In the genomic region with DNA sequence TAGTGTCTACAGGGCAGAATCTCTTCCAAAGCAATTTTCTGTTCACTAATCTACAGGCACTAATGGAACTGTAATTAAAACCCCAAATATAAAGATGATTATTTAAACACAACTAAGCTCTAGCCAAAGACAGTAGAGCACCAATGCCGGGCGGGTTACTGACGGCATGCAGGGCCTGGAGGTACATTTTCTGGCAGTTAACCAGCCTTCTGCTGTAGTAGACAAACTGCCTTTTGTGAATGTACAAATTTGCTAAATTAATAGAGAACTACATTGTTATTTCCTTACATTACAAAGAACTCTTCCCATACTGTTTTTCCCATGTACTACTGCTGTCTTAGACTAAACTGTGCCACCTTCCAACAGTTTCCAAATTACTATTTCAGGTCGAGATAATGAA, we compare ENCODE assay signal across 17 cellular contexts.
"Had no signal": no experiment of that assay in that cellular context is flagged by ENCODE, and none has a peak within 500 bp of the region (broad histone marks: within the 10 kb centered on the region; RNA-seq: fewer than 3 reads in every experiment).

No MANE protein-coding gene starts in this region.

- H3K9me3 Mint-ChIP-seq: activated CD4-positive, alpha-beta memory T cell treated with anti-CD3 and anti-CD28 coated beads for 36 hours; activated naive CD8-positive, alpha-beta T cell treated with anti-CD3 and anti-CD28 coated beads, Interleukin-2, amount 10 ng/mL, durations not matched to agents 7 days and 5 days; brain; naive B cell; neural crest cell; stimulated activated naive CD8-positive, alpha-beta T cell treated with anti-CD3 and anti-CD28 coated beads, Interleukin-15, amount 100 ng/mL, for 72 hours had no signal

- H3K4me3 Mint-ChIP-seq: activated CD4-positive, alpha-beta memory T cell treated with anti-CD3 and anti-CD28 coated beads for 36 hours; activated naive CD8-positive, alpha-beta T cell treated with anti-CD3 and anti-CD28 coated beads, Interleukin-2, amount 10 ng/mL, durations not matched to agents 7 days and 5 days; brain; neural crest cell; stimulated activated naive CD8-positive, alpha-beta T cell treated with anti-CD3 and anti-CD28 coated beads, Interleukin-15, amount 100 ng/mL, for 72 hours; T-helper 17 cell had no signal

- DNase-seq: activated CD4-positive, alpha-beta memory T cell treated with anti-CD3 and anti-CD28 coated beads for 36 hours; activated naive CD4-positive, alpha-beta T cell; activated naive CD8-positive, alpha-beta T cell treated with anti-CD3 and anti-CD28 coated beads, Interleukin-2, amount 10 ng/mL, durations not matched to agents 7 days and 5 days; activated T-cell treated with anti-CD3 and anti-CD28 coated beads for 4 hours; caudate nucleus; heart left ventricle; left lung; mucosa of descending colon; naive B cell; stimulated activated CD4-positive, alpha-beta T cell treated with anti-CD3 and anti-CD28 coated beads, Interleukin-2, amount 100 ng/mL, for 24 hours; stimulated activated naive CD8-positive, alpha-beta T cell treated with anti-CD3 and anti-CD28 coated beads, Interleukin-15, amount 100 ng/mL, for 72 hours; T-helper 17 cell; transverse colon; uterus; WERI-Rb-1 had no signal

- H3K27me3 Mint-ChIP-seq: activated CD4-positive, alpha-beta memory T cell treated with anti-CD3 and anti-CD28 coated beads for 36 hours; activated naive CD8-positive, alpha-beta T cell treated with anti-CD3 and anti-CD28 coated beads, Interleukin-2, amount 10 ng/mL, durations not matched to agents 7 days and 5 days; brain; naive B cell; stimulated activated naive CD8-positive, alpha-beta T cell treated with anti-CD3 and anti-CD28 coated beads, Interleukin-15, amount 100 ng/mL, for 72 hours; T-helper 17 cell had no signal

- ATAC-seq: heart left ventricle; left lung; mucosa of descending colon; stimulated activated naive CD8-positive, alpha-beta T cell treated with anti-CD3 and anti-CD28 coated beads, Interleukin-15, amount 100 ng/mL, for 72 hours; T-helper 17 cell had no signal

- H3K27ac Mint-ChIP-seq: activated CD4-positive, alpha-beta memory T cell treated with anti-CD3 and anti-CD28 coated beads for 36 hours; activated naive CD8-positive, alpha-beta T cell treated with anti-CD3 and anti-CD28 coated beads, Interleukin-2, amount 10 ng/mL, durations not matched to agents 7 days and 5 days; stimulated activated naive CD8-positive, alpha-beta T cell treated with anti-CD3 and anti-CD28 coated beads, Interleukin-15, amount 100 ng/mL, for 72 hours had no signal
